ENCODE assay signal across 12 cellular contexts in the genomic region with DNA sequence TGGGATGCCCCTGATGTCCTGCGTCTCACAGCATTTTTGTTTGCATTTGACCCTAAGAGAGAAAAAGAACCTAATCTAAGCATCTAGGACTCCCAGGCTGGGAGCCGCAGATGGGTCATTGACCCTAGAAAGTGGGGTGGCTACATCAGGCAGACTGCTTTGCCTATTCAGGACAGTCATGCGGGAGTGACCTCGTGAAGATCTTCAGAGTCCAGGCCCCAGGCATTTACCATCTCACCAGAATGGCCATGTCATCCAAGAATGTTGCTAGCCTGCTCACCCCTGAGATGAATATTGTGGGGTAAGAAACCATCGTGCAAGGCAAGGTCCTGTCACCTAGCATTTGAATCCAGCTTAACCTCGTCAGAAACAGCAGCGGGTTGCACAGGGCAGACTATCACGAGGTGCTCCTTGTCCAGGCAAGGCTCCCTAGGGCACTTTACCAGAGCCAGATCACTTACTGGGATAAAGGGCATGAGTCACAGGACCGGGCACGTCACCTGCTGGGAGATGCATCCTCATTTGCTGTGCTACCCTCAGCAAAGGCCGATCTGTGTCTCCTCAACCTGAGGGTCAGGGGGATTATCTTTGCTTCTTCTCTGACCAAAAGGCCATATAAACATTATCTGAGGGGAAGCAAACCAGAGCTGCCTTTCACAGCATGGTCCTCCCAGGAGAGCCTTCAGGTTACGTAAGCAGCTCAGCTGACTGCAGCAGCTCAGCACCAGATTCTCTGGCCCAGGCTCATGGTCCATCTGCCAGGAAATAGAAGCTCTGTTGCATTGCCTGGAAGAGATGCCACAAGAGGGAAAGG.
A peak's percentile ranks its signal among the peaks of the same experiment; 100 is the strongest.
DNase-seq lines count a peak whose midpoint lies in the region; ATAC-seq, FAIRE-seq and TF ChIP-seq lines count a peak whose summit lies in the region.
"Had no signal": no experiment of that assay in that cellular context is flagged by ENCODE, and none has a peak within 500 bp of the region (broad histone marks: within the 10 kb centered on the region; RNA-seq: fewer than 3 reads in every experiment).

No MANE protein-coding gene starts in this region.

- DNase-seq in H9 (no peak), MCF 10A (ENCODE audit: unreplicated experiment) (peak; percentile 79), keratinocyte (ENCODE audit: low read depth, low spot score) (no peak), superior temporal gyrus (ENCODE audit: extremely low spot score) (peak; percentile 55), NCI-H2081 treated with DMSO at 0.1 percent for 48 hours (lab: John Stamatoyannopoulos, UW) (no peak)
- DNase-seq in NK-92 treated with Interleukin-12 subunit alpha and Interleukin-12 subunit beta, amount 100 ng/mL, for 24 hours (lab: John Stamatoyannopoulos, UW) = no peak
- DNase-seq: activated CD4-positive, alpha-beta T cell treated with anti-CD3 and anti-CD28 coated beads, Interleukin-2, amount 50 U/mL, for 48 hours; effector CD8-positive, alpha-beta T cell had no signal

- H3K4me1 ChIP-seq in H9 (ENCODE audit: insufficient read depth, low read length) (no peaks in the 10 kb centered on the region), keratinocyte (ENCODE audit: control insufficient read depth, extremely low read depth, insufficient read depth, low read length) (peaks cover 11% of the 10 kb centered on the region)

- no peak overlapping the region for H4K5ac ChIP-seq in H9 (ENCODE audit: insufficient read length, low read depth, low read length)

- H3K79me1 ChIP-seq in H9 (ENCODE audit: insufficient read depth, low read depth, low read length, poor library complexity, severe bottlenecking) = no peaks in the 10 kb centered on the region

- H2AK5ac ChIP-seq in H9 (ENCODE audit: insufficient read length, low read length) = no peak overlapping the region

- no peak overlapping the region for H3K4me3 Mint-ChIP-seq in H9
- H3K4me3 Mint-ChIP-seq in MCF 10A (ENCODE audit: unreplicated experiment) = no peak overlapping the region
- H3K4me3 Mint-ChIP-seq: neural crest cell had no signal

- WGBS in H9 (ENCODE audit: extremely low coverage, insufficient read length, low lambda C conversion rate) = no CpG with 5 or more reads among the region's 12 CpGs

- no peak overlapping the region for H4K8ac ChIP-seq in H9 (replicated peaks; ENCODE audit: insufficient read length, low read depth, low read length)

- H2BK12ac ChIP-seq in H9 (ENCODE audit: insufficient read length, low read depth, low read length) = no peak overlapping the region

- H3K4me3 ChIP-seq in keratinocyte (ENCODE audit: control insufficient read depth in 2 of 3, extremely low read depth in 1 of 3, insufficient read depth in 2 of 3, low read depth in 1 of 3, low read length in 3 of 3) = no peak overlapping the region
- H3K4me3 ChIP-seq: GM12878 had no signal

- no peak overlapping the region for H2BK15ac ChIP-seq in H9 (ENCODE audit: low read depth, low read length)

- no TSS peak for BruUV-seq in MCF 10A (replicated peaks; lab: Mats Ljungman, UMichigan)

- peak overlapping the region; percentile 23 for H3K18ac ChIP-seq in H9 (ENCODE audit: insufficient read length, low read depth, low read length)

- no peak overlapping the region for H3K23ac ChIP-seq in H9 (ENCODE audit: insufficient read length, low read depth, low read length)

- H3K27me3 Mint-ChIP-seq in H9 (ENCODE audit: low read depth) (no peaks in the 10 kb centered on the region; the same call in none of the 2 replicates), MCF 10A (ENCODE audit: insufficient read depth, unreplicated experiment) (no peaks in the 10 kb centered on the region)

- H3K27ac ChIP-seq in H9 (ENCODE audit: insufficient read length, low read depth, low read length) (no peak overlapping the region), keratinocyte (ENCODE audit: control insufficient read depth, insufficient read depth, low read length) (peak overlapping the region; percentile 37)

- H3K23me2 ChIP-seq in H9 (ENCODE audit: insufficient read length, low read depth, low read length, poor library complexity, severe bottlenecking) = no peaks in the 10 kb centered on the region

- H4K91ac ChIP-seq in H9 (ENCODE audit: insufficient read length, low read depth, low read length) = no peak overlapping the region

- H3K4ac ChIP-seq in H9 (ENCODE audit: low read depth, low read length) = no peak overlapping the region

- no peak overlapping the region for H2AFZ ChIP-seq in H9 (ENCODE audit: low read length)
- no peak overlapping the region for H2AFZ ChIP-seq in keratinocyte (ENCODE audit: control insufficient read depth, low read length)

- ATAC-seq in GM21825 (IDR thresholded peaks at IDR 0.05; ENCODE audit: unreplicated experiment) (no peak), GM19035 (IDR thresholded peaks at IDR 0.05; ENCODE audit: unreplicated experiment) (no peak)
- ATAC-seq: GM12878 had no signal

- POLR2A ChIA-PET in MCF 10A (lab: Yijun Ruan, JAX) = interaction anchor here (0.6 to 1.2 kb wide), 5 partner anchors 12 to 89 kb away, joined by 3 to 8 read pairs (median 3); no protein-coding TSS in a partner anchor

- TF ChIP-seq CTCF in H9 (conservative IDR thresholded peaks at IDR 0.05) (no peak), MCF 10A (IDR thresholded peaks at IDR 0.05; ENCODE audit: unreplicated experiment) (no peak), keratinocyte (optimal IDR thresholded peaks at IDR 0.05 in 1 of 3, IDR thresholded peaks at IDR 0.05 in 1 of 3, conservative IDR thresholded peaks at IDR 0.05 in 1 of 3; ENCODE audit: extremely low read depth in 1 of 3, insufficient read depth in 2 of 3, low read length in 3 of 3) (no peak)

- H3K27ac Mint-ChIP-seq in H9 (no peak overlapping the region), MCF 10A (ENCODE audit: low read depth, unreplicated experiment) (peak overlapping the region; percentile 54)

- no peak overlapping the region for H2BK120ac ChIP-seq in H9 (ENCODE audit: low read depth, low read length, poor library complexity, severe bottlenecking)

- H3K4me2 ChIP-seq in H9 (ENCODE audit: insufficient read depth, insufficient read length, low read length) (no peak overlapping the region), keratinocyte (ENCODE audit: control insufficient read depth, extremely low read depth, insufficient read depth, low read depth, low read length) (peak overlapping the region; percentile 7)

- H4K20me1 ChIP-seq in H9 (ENCODE audit: control insufficient read depth, insufficient read depth, insufficient read length) (no peaks in the 10 kb centered on the region), keratinocyte (ENCODE audit: control insufficient read depth, extremely low read depth, insufficient read depth, low read length) (no peaks in the 10 kb centered on the region)

- H3K9me1 ChIP-seq in keratinocyte (ENCODE audit: control insufficient read depth, extremely low read depth, insufficient read depth, low read length) = no peaks in the 10 kb centered on the region

- dilution Hi-C loops in keratinocyte (cut with MboI; ENCODE audit: extremely low pct_ligation_motif_present, low sequenced_read_pairs) = no loop called here

- H3T11ph ChIP-seq in H9 (ENCODE audit: low read length) = no peak overlapping the region

- H3K9me3 ChIP-seq in H9 (ENCODE audit: control insufficient read depth, low read depth, low read length) (no peaks in the 10 kb centered on the region), keratinocyte (ENCODE audit: control insufficient read depth, low read depth, low read length) (no peaks in the 10 kb centered on the region)

- H2BK20ac ChIP-seq in H9 (ENCODE audit: low read depth, low read length, poor library complexity, severe bottlenecking) = no peak overlapping the region

- no peak overlapping the region for H3K14ac ChIP-seq in H9 (ENCODE audit: insufficient read depth, low read length)

- H3K9me3 Mint-ChIP-seq in H9 (no peaks in the 10 kb centered on the region), MCF 10A (ENCODE audit: unreplicated experiment) (no peaks in the 10 kb centered on the region)
- H3K9me3 Mint-ChIP-seq: neural crest cell had no signal

- peak; percentile 87 for FAIRE-seq in keratinocyte (lab: Jason Lieb, UNC)
- FAIRE-seq: GM12878 had no signal

- H3K27me3 ChIP-seq in H9 (ENCODE audit: insufficient read depth, low read length) (no peaks in the 10 kb centered on the region), keratinocyte (ENCODE audit: control insufficient read depth, extremely low read depth, insufficient read depth, low read length) (no peaks in the 10 kb centered on the region)

- intact Hi-C loops in MCF 10A (cut with micrococcal nuclease) = no loop called here

- H3K56ac ChIP-seq in H9 (ENCODE audit: insufficient read length, low read depth, low read length) = no peak overlapping the region

- H2BK5ac ChIP-seq in H9 (ENCODE audit: insufficient read length, low read length) = no peak overlapping the region

- CTCF ChIA-PET in MCF 10A (lab: Yijun Ruan, JAX) = no interaction called here

- H3K36me3 Mint-ChIP-seq in H9 (ENCODE audit: insufficient read depth in 1 of 3, low read depth in 3 of 3) = no peaks in the 10 kb centered on the region
- no peaks in the 10 kb centered on the region for H3K36me3 Mint-ChIP-seq in MCF 10A (ENCODE audit: insufficient read depth, unreplicated experiment)

- H3K9ac ChIP-seq in H9 (ENCODE audit: extremely low read depth, insufficient read length, low read length) (no peak overlapping the region), keratinocyte (ENCODE audit: control insufficient read depth, extremely low read depth, insufficient read depth, low read length) (no peak overlapping the region)

- no peaks in the 10 kb centered on the region for H3K36me3 ChIP-seq in keratinocyte (ENCODE audit: control insufficient read depth in 2 of 2, extremely low read depth in 1 of 2, insufficient read depth in 2 of 2, low read length in 2 of 2)

- H3K79me2 ChIP-seq in H9 (ENCODE audit: insufficient read depth, low read length) (no peaks in the 10 kb centered on the region), keratinocyte (ENCODE audit: control insufficient read depth, insufficient read depth, low read length) (no peaks in the 10 kb centered on the region)

- H3K4me1 Mint-ChIP-seq in H9 (0 out of 4 replicates have a peak, but pooled peaks cover 0 to 2% of the 10 kb centered on the region in 2 experiments), MCF 10A (ENCODE audit: insufficient read depth, unreplicated experiment) (peaks cover 11% of the 10 kb centered on the region)

Comparison
In these comparisons a context has a peak if more than half of its experiments do, and no peak if none do; other contexts are left out.
1. DNase-seq: peak in MCF 10A (single experiment) and superior temporal gyrus (single experiment); none in H9 (single experiment), keratinocyte (single experiment), NK-92 treated with Interleukin-12 subunit alpha and Interleukin-12 subunit beta, amount 100 ng/mL, for 24 hours (single experiment) and NCI-H2081 treated with DMSO at 0.1 percent for 48 hours (single experiment).